9 cellular contexts compared by ENCODE assay signal in genomic region chr3:37863949-37864822, GRCh38. TPM values are rescaled to one million over a fixed set of nuclear protein-coding genes. Genes with fewer than 3 reads are reported as not detected.
A peak's percentile ranks its signal among the peaks of the same experiment; 100 is the strongest.
DNase-seq lines count a peak whose midpoint lies in the region; ATAC-seq and TF ChIP-seq lines count a peak whose summit lies in the region.
"Had no signal": no experiment of that assay in that cellular context is flagged by ENCODE, and none has a peak within 500 bp of the region (broad histone marks: within the 10 kb centered on the region; RNA-seq: fewer than 3 reads in every experiment).

No MANE protein-coding gene starts in this region.

- in situ Hi-C loops in SK-MEL-5 (cut with HindIII; ENCODE audit: low pct_unique_long_range_greater_than_20kb, low sequenced_read_pairs) = no loop called here

- peaks cover 3% of the 10 kb centered on the region for H3K36me3 ChIP-seq in mucosa of descending colon (ENCODE audit: low read depth)

- TF ChIP-seq CTCF in mucosa of descending colon (IDR thresholded peaks at IDR 0.05) = no peak

- no peaks in the 10 kb centered on the region for H3K9me3 ChIP-seq in mucosa of descending colon

- ATAC-seq in mucosa of descending colon = no peak
- ATAC-seq: stimulated activated naive CD8-positive, alpha-beta T cell treated with anti-CD3 and anti-CD28 coated beads, Interleukin-15, Interleukin-2, amounts not matched to agents 100 U/mL and 50 U/mL, for 24 hours had no signal

- DNase-seq in DMS 273 (lab: John Stamatoyannopoulos, UW; ENCODE audit: unreplicated experiment) = peak; percentile 52
- no peak for DNase-seq in DMS 273 treated with DMSO at 0.1 percent for 48 hours (lab: John Stamatoyannopoulos, UW)
- DNase-seq in SK-MEL-5 (ENCODE audit: low read depth, low spot score) = peak; percentile 30
- peak in 2 of 49 donors; percentile 33 to 67 for DNase-seq in substantia nigra (lab: John Stamatoyannopoulos, UW)
- no peak for DNase-seq in NCI-H187 (lab: John Stamatoyannopoulos, UW)
- no peak for DNase-seq in stimulated activated CD4-positive, alpha-beta T cell treated with anti-CD3 and anti-CD28 coated beads, Interleukin-2, amount 100 ng/mL, for 48 hours
- DNase-seq in mucosa of descending colon = no peak
- DNase-seq: stimulated activated naive CD8-positive, alpha-beta T cell treated with anti-CD3 and anti-CD28 coated beads, Interleukin-15, Interleukin-2, amounts not matched to agents 100 U/mL and 50 U/mL, for 24 hours had no signal

- peaks cover 23% of the 10 kb centered on the region for H3K4me1 ChIP-seq in mucosa of descending colon (ENCODE audit: low read depth)

- intact Hi-C loops in mucosa of descending colon (cut with DNase I, micrococcal nuclease) = no loop called here

- no peak overlapping the region for H3K4me3 ChIP-seq in mucosa of descending colon

- H3K27ac ChIP-seq in layer of hippocampus (ENCODE audit: low read depth, low read length) (peak overlapping the region; percentile 69), substantia nigra (ENCODE audit: low read depth, low read length, poor library complexity, severe bottlenecking) (peak overlapping the region; percentile 60)

- no peaks in the 10 kb centered on the region for H3K27me3 ChIP-seq in layer of hippocampus (ENCODE audit: control insufficient read depth, insufficient read depth, low read length)

RNA-seq across cellular contexts. Expression of gene CTDSPL, which starts 2.5 kb away (rescaled TPM):
- 15.5 and 16.1 TPM in 2 replicates for total RNA-seq in SK-MEL-5 (2014; rRNA removed; shearing (Covaris generic))
- 17.4 and 17.9 TPM in 2 replicates for polyA plus RNA-seq in SK-MEL-5 (2015; cell fraction: cytosol; rRNA removed)
- 12.1 and 17.3 TPM in 2 replicates for polyA plus RNA-seq in SK-MEL-5 (2015; cell fraction: nucleus; rRNA removed)
- 10 to 100 TPM; 59.1 to 89.7 (median 88.1) TPM for total RNA-seq in mucosa of descending colon

Comparison
In these comparisons a context has a peak if more than half of its experiments do, and no peak if none do; other contexts are left out.
1. DNase-seq: peak in DMS 273 (single experiment) and SK-MEL-5 (single experiment); none in DMS 273 treated with DMSO at 0.1 percent for 48 hours (single experiment), NCI-H187 (0 of 2), stimulated activated CD4-positive, alpha-beta T cell treated with anti-CD3 and anti-CD28 coated beads, Interleukin-2, amount 100 ng/mL, for 48 hours (0 of 2) and mucosa of descending colon (0 of 3).